ENCODE assay signal across 8 cellular contexts in genomic region chr4:182938213-182938645, GRCh38. TPM values are rescaled to one million over a fixed set of nuclear protein-coding genes. Genes with fewer than 3 reads are reported as not detected.
DNase-seq lines count a peak whose midpoint lies in the region; ATAC-seq lines count a peak whose summit lies in the region.

No MANE protein-coding gene starts in this region.

- intact Hi-C loops in posterior vena cava (cut with DNase I), result loop anchor here (5.0 kb wide), 1 partner anchor 324 kb away; no protein-coding TSS in a partner anchor

- DNase-seq in EH (ENCODE audit: low read depth), result peak; percentile 77
- DNase-seq in HT1080 (ENCODE audit: low read depth), result peak; percentile 68
- DNase-seq in SHP77 treated with DMSO at 0.1 percent for 48 hours (lab: John Stamatoyannopoulos, UW), result peak; percentile 57
- peak; percentile 8 for DNase-seq in activated gamma-delta T cell (lab: John Stamatoyannopoulos, UW)
- DNase-seq in glomerular visceral epithelial cell (ENCODE audit: extremely low spot score), result peak; percentile 76
- peak; percentile 92 for DNase-seq in posterior vena cava (ENCODE audit: low spot score)
- no peak for DNase-seq in OCI-M2 (lab: John Stamatoyannopoulos, UW; ENCODE audit: unreplicated experiment)

- peak; percentile 92 for ATAC-seq in GM21528 (IDR thresholded peaks at IDR 0.05; ENCODE audit: low FRiP score, unreplicated experiment)

RNA-seq across cellular contexts. Expression of gene DCTD, which starts 21.0 kb away (rescaled TPM):
- 99.3 and 113 TPM in 2 replicates for total RNA-seq in HT1080 (2014; rRNA removed; shearing (Covaris generic))
- 146 and 152 TPM in 2 replicates for polyA plus RNA-seq in HT1080 (2015; cell fraction: cytosol; rRNA removed)
- polyA plus RNA-seq in HT1080 (2015; cell fraction: nucleus; rRNA removed), result 88.2 and 98.4 TPM in 2 replicates
- total RNA-seq in posterior vena cava, result 10 to 100 TPM; 62.5 to 68.8 TPM
